ENCODE assay signal across 11 cellular contexts in the genomic region with DNA sequence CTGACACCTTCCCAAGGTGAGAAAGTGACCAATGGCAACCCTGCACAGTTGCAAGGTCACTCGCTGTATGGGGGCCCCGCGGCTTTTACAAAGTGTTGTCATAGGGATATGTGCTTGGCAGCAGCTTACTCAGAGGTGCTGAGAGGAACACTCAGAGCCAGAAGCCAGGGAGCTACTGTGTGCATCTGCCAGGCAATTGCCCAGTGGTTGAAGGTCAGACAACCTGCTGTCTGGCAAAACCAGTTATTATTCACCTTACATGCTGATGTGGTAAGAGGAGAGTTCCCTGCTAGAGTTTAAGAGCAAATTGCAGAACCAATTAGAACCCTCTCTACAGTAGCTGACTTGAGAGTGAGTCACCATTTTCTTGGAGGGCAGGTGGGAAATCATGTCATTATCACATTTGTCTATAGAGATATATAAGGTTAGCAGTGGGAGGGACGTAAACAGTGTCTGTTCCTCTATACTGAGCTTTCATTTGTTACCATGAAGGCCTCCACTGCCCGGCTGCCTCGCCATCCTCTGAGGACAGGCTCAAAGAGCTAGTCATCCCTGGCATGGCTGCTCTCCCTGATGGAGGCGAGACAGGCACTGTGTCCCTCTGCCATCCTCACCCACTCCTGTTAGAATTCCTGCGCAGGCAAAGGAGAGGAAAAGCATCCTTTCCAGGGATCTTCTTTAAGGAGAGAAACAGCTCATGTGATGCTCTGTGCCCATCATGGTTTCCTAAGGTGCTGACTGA.
DNase-seq lines count a peak whose midpoint lies in the region; ATAC-seq and TF ChIP-seq lines count a peak whose summit lies in the region.
"Had no signal": no experiment of that assay in that cellular context is flagged by ENCODE, and none has a peak within 500 bp of the region (broad histone marks: within the 10 kb centered on the region; RNA-seq: fewer than 3 reads in every experiment).

No MANE protein-coding gene starts in this region.

- peak; percentile 81 to 89 for ATAC-seq in activated naive CD4-positive, alpha-beta T cell treated with anti-CD3 and anti-CD28 coated beads, Interleukin-2, amount 50 U/mL, for 72 hours
- ATAC-seq in heart right ventricle = peak; percentile 60 to 87 (median 80)
- ATAC-seq in stimulated activated naive CD8-positive, alpha-beta T cell treated with anti-CD3 and anti-CD28 coated beads, Interleukin-15, amount 100 ng/mL, for 72 hours = peak; percentile 72

- H3K9me3 ChIP-seq in heart right ventricle = peaks cover 0 to 4% (median 0%) of the 10 kb centered on the region in 11 donors

- H3K27ac ChIP-seq in heart right ventricle = peak overlapping the region; percentile 19 to 92 (median 83)

- H3K27ac Mint-ChIP-seq in activated naive CD4-positive, alpha-beta T cell treated with anti-CD3 and anti-CD28 coated beads, Interleukin-2, amount 50 U/mL, for 72 hours = peak overlapping the region in 1 of 2 donors; percentile 42
- peak overlapping the region; percentile 10 for H3K27ac Mint-ChIP-seq in activated naive CD8-positive, alpha-beta T cell treated with anti-CD3 and anti-CD28 coated beads for 36 hours
- no peak overlapping the region for H3K27ac Mint-ChIP-seq in stimulated activated naive CD8-positive, alpha-beta T cell treated with anti-CD3 and anti-CD28 coated beads, Interleukin-15, amount 100 ng/mL, for 72 hours
- H3K27ac Mint-ChIP-seq: B cell had no signal

- 73 to 80% methylated on average over 8 of the region's 8 CpGs for WGBS in heart right ventricle, 2 donors

- peaks cover 12 to 24% of the 10 kb centered on the region in 2 donors for H3K36me3 Mint-ChIP-seq in activated naive CD4-positive, alpha-beta T cell treated with anti-CD3 and anti-CD28 coated beads, Interleukin-2, amount 50 U/mL, for 72 hours
- H3K36me3 Mint-ChIP-seq in activated naive CD8-positive, alpha-beta T cell treated with anti-CD3 and anti-CD28 coated beads for 36 hours = peaks cover 22% of the 10 kb centered on the region

- no peak overlapping the region for H3K4me3 ChIP-seq in heart right ventricle

- H3K4me3 Mint-ChIP-seq in activated naive CD8-positive, alpha-beta T cell treated with anti-CD3 and anti-CD28 coated beads for 36 hours = no peak overlapping the region
- no peak overlapping the region for H3K4me3 Mint-ChIP-seq in stimulated activated naive CD8-positive, alpha-beta T cell treated with anti-CD3 and anti-CD28 coated beads, Interleukin-15, amount 100 ng/mL, for 72 hours
- H3K4me3 Mint-ChIP-seq: B cell had no signal

- H3K27me3 ChIP-seq in heart right ventricle = no peaks in the 10 kb centered on the region

- H3K4me1 Mint-ChIP-seq in activated naive CD8-positive, alpha-beta T cell treated with anti-CD3 and anti-CD28 coated beads for 36 hours = peaks cover 9% of the 10 kb centered on the region
- peaks cover 30% of the 10 kb centered on the region for H3K4me1 Mint-ChIP-seq in stimulated activated naive CD8-positive, alpha-beta T cell treated with anti-CD3 and anti-CD28 coated beads, Interleukin-15, amount 100 ng/mL, for 72 hours
- H3K4me1 Mint-ChIP-seq: B cell had no signal

- H3K27me3 Mint-ChIP-seq in activated naive CD8-positive, alpha-beta T cell treated with anti-CD3 and anti-CD28 coated beads for 36 hours = no peaks in the 10 kb centered on the region
- no peaks in the 10 kb centered on the region for H3K27me3 Mint-ChIP-seq in stimulated activated naive CD8-positive, alpha-beta T cell treated with anti-CD3 and anti-CD28 coated beads, Interleukin-15, amount 100 ng/mL, for 72 hours
- H3K27me3 Mint-ChIP-seq: B cell had no signal

- intact Hi-C loops in heart right ventricle (cut with DNase I) = loop anchor here in 1 of 10 donors (10.0 kb wide), 1 partner anchor 114 kb away; no protein-coding TSS in a partner anchor

- H3K4me1 ChIP-seq in heart right ventricle = peaks cover 0 to 55% (median 18%) of the 10 kb centered on the region in 9 donors

- no peak for TF ChIP-seq CTCF in heart right ventricle (IDR thresholded peaks at IDR 0.05)

- H3K36me3 ChIP-seq in heart right ventricle = peaks cover 0 to 91% (median 15%) of the 10 kb centered on the region in 9 donors

- peaks cover 0 to under 1% of the 10 kb centered on the region in 2 donors for H3K9me3 Mint-ChIP-seq in activated naive CD4-positive, alpha-beta T cell treated with anti-CD3 and anti-CD28 coated beads, Interleukin-2, amount 50 U/mL, for 72 hours
- H3K9me3 Mint-ChIP-seq in activated naive CD8-positive, alpha-beta T cell treated with anti-CD3 and anti-CD28 coated beads for 36 hours = no peaks in the 10 kb centered on the region
- H3K9me3 Mint-ChIP-seq in stimulated activated naive CD8-positive, alpha-beta T cell treated with anti-CD3 and anti-CD28 coated beads, Interleukin-15, amount 100 ng/mL, for 72 hours = no peaks in the 10 kb centered on the region

- no peak for DNase-seq in activated naive CD4-positive, alpha-beta T cell treated with anti-CD3 and anti-CD28 coated beads, Interleukin-2, amount 50 U/mL, for 72 hours (ENCODE audit: low spot score in 2 of 2)
- no peak for DNase-seq in activated naive CD4-positive, alpha-beta T cell treated with Interleukin-2 at 50 U/mL for 16 hours
- no peak for DNase-seq in activated naive CD8-positive, alpha-beta T cell treated with anti-CD3 and anti-CD28 coated beads for 36 hours
- DNase-seq in heart right ventricle (peak; percentile 34 to 51), DMS153 (lab: John Stamatoyannopoulos, UW) (no peak), T1000 (lab: John Stamatoyannopoulos, UW) (no peak), GDM1 (lab: John Stamatoyannopoulos, UW) (no peak)
- no peak for DNase-seq in stimulated activated naive CD8-positive, alpha-beta T cell treated with anti-CD3 and anti-CD28 coated beads, Interleukin-15, amount 100 ng/mL, for 72 hours
- DNase-seq: foreskin fibroblast, retina had no signal

Comparison
In these comparisons a context has a peak if more than half of its experiments do, and no peak if none do; other contexts are left out.
1. DNase-seq: peak in heart right ventricle (2 of 2); none in activated naive CD4-positive, alpha-beta T cell treated with anti-CD3 and anti-CD28 coated beads, Interleukin-2, amount 50 U/mL, for 72 hours (0 of 2), activated naive CD4-positive, alpha-beta T cell treated with Interleukin-2 at 50 U/mL for 16 hours (single experiment), activated naive CD8-positive, alpha-beta T cell treated with anti-CD3 and anti-CD28 coated beads for 36 hours (single experiment), stimulated activated naive CD8-positive, alpha-beta T cell treated with anti-CD3 and anti-CD28 coated beads, Interleukin-15, amount 100 ng/mL, for 72 hours (0 of 2), DMS153 (single experiment), T1000 (single experiment) and GDM1 (single experiment).
2. Peak in every context shown above with its lines, with median percentiles within 50 percentile points of each other: ATAC-seq.